Comparison of ENCODE assay signal across 1 cellular context in the genomic region with DNA sequence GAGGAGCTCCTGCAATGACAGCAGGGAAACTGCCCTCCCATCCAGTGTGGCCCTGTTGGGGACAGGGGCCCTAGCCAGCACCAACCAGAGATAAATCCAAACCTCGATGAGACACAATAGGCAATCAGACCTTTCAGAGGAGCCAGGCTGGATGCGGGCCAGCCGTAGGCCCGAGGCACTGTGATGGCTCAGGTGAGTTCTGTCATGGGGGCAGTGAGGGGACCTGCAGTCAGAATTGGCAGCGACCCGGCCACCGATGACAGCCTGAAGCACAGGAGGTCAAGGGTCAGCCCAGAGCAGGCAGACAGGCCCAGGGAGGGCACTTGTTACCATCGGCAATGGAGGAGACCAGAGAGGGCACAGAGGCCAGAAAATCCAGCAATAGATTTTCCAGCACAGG.
TF ChIP-seq lines count a peak whose summit lies in the region.

No MANE protein-coding gene starts in this region.

TF ChIP-seq in IMR-90, 13 proteins besides CTCF, POLR2A, EP300 and RAD21 (continued from another document):
- TF ChIP-seq, protein P1, sequence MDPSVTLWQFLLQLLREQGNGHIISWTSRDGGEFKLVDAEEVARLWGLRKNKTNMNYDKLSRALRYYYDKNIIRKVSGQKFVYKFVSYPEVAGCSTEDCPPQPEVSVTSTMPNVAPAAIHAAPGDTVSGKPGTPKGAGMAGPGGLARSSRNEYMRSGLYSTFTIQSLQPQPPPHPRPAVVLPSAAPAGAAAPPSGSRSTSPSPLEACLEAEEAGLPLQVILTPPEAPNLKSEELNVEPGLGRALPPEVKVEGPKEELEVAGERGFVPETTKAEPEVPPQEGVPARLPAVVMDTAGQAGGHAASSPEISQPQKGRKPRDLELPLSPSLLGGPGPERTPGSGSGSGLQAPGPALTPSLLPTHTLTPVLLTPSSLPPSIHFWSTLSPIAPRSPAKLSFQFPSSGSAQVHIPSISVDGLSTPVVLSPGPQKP (IDR thresholded peaks at IDR 0.05; ENCODE audit: borderline replicate concordance, low read depth, low read length): no peak
- TF ChIP-seq RCOR1 (IDR thresholded peaks at IDR 0.05; ENCODE audit: insufficient replicate concordance, low read length) (no peak), MXI1 (IDR thresholded peaks at IDR 0.05; ENCODE audit: borderline replicate concordance, low read depth, low read length) (no peak), CEBPB (IDR thresholded peaks at IDR 0.05; ENCODE audit: low read depth, low read length) (no peak), FOS (IDR thresholded peaks at IDR 0.05; ENCODE audit: low read depth, low read length) (no peak), CHD1 (IDR thresholded peaks at IDR 0.05; ENCODE audit: low read depth, low read length) (no peak)
- TF ChIP-seq, protein P2, sequence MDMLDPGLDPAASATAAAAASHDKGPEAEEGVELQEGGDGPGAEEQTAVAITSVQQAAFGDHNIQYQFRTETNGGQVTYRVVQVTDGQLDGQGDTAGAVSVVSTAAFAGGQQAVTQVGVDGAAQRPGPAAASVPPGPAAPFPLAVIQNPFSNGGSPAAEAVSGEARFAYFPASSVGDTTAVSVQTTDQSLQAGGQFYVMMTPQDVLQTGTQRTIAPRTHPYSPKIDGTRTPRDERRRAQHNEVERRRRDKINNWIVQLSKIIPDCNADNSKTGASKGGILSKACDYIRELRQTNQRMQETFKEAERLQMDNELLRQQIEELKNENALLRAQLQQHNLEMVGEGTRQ (IDR thresholded peaks at IDR 0.05; ENCODE audit: low read depth, low read length): no peak
